Comparison of ENCODE assay signal across 21 cellular contexts in the genomic region with DNA sequence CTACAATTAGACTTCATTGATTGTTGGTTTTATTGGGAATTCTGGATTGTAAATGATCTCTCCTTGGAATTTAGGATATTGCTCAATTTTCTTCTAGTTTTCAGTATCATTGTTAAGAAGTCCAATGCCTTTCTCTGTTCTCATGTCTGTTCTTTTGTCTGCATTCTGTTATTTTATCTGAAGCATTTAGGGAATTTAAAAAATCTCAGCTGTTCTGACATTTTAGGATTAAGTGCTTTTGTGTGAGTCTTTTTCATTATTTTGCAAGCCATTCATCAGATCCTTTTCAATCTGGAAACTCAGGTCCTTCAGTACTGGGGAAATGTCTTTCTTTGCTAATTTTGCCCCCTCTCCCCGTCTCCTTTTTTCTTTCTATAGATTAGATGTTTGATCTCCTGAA. TPM values are rescaled to one million over a fixed set of nuclear protein-coding genes. Genes with fewer than 3 reads are reported as not detected.
DNase-seq lines count a peak whose midpoint lies in the region; ATAC-seq and TF ChIP-seq lines count a peak whose summit lies in the region.
"Had no signal": no experiment of that assay in that cellular context is flagged by ENCODE, and none has a peak within 500 bp of the region (broad histone marks: within the 10 kb centered on the region; RNA-seq: fewer than 3 reads in every experiment).

No MANE protein-coding gene starts in this region.

- H3K36me3 Mint-ChIP-seq in WTC11 = peaks cover 8% of the 10 kb centered on the region
- no peaks in the 10 kb centered on the region for H3K36me3 Mint-ChIP-seq in progenitor cell of endocrine pancreas (ENCODE audit: insufficient read depth)

- CTCF ChIA-PET in WTC11 (lab: Charles Lee) = no interaction called here

- H3K4me1 Mint-ChIP-seq in WTC11 (peaks cover 25% of the 10 kb centered on the region), progenitor cell of endocrine pancreas (ENCODE audit: low read depth) (peaks cover 28% of the 10 kb centered on the region)

- H3K27ac Mint-ChIP-seq in WTC11 (peak overlapping the region; percentile 12; the same call in 1 of the 2 replicates), progenitor cell of endocrine pancreas (peak overlapping the region; percentile 91)

- TF ChIP-seq CTCF in WTC11 (IDR thresholded peaks at IDR 0.05) = no peak
- TF ChIP-seq CTCF in fibroblast of pulmonary artery (IDR thresholded peaks at IDR 0.05; ENCODE audit: low read length, missing control alignments) = no peak
- no peak for TF ChIP-seq CTCF in progenitor cell of endocrine pancreas (IDR thresholded peaks at IDR 0.05; ENCODE audit: unreplicated experiment)

- no peak overlapping the region for H3K4me3 ChIP-seq in fibroblast of pulmonary artery (replicated peaks; ENCODE audit: low read depth, low read length)
- H3K4me3 ChIP-seq: left ventricle myocardium inferior, right atrium auricular region, SJCRH30 had no signal

- H3K27me3 Mint-ChIP-seq in WTC11 (ENCODE audit: low read depth) (no peaks in the 10 kb centered on the region), progenitor cell of endocrine pancreas (no peaks in the 10 kb centered on the region)

- H3K9me3 Mint-ChIP-seq in WTC11 (peaks cover 10% of the 10 kb centered on the region), progenitor cell of endocrine pancreas (ENCODE audit: low read depth) (peaks cover 5% of the 10 kb centered on the region)

- no peak overlapping the region for H3K4me3 Mint-ChIP-seq in WTC11
- H3K4me3 Mint-ChIP-seq in progenitor cell of endocrine pancreas (ENCODE audit: low read depth) = no peak overlapping the region

- DNase-seq in EH (ENCODE audit: low read depth) (peak; percentile 44), WTC11 (ENCODE audit: low spot score) (no peak), fibroblast of pulmonary artery (ENCODE audit: low read depth) (peak; percentile 82), progenitor cell of endocrine pancreas (ENCODE audit: low spot score, unreplicated experiment) (no peak), SIG-M5 treated with dmso at 0.1 percent for 504 hours (lab: John Stamatoyannopoulos, UW; ENCODE audit: unreplicated experiment) (no peak)
- DNase-seq: ACHN; activated CD4-positive, alpha-beta T cell treated with anti-CD3 and anti-CD28 coated beads, Interleukin-2, amount 50 U/mL, for 1 hour; amygdala; central memory CD4-positive, alpha-beta T cell; KBM-7; left ventricle myocardium inferior; NCI-H1694 treated with DMSO at 0.1 percent for 48 hours; NCI-H345; SJCRH30; stimulated activated CD4-positive, alpha-beta T cell treated with anti-CD3 and anti-CD28 coated beads, Interleukin-15, amount 100 ng/mL, for 24 hours; substantia nigra; T-helper 2 cell had no signal

- POLR2A ChIA-PET in WTC11 (lab: Charles Lee) = no interaction called here

- no peak for ATAC-seq in WTC11
- ATAC-seq in HG03521 (IDR thresholded peaks at IDR 0.05; ENCODE audit: unreplicated experiment) = no peak
- ATAC-seq in HG02973 (IDR thresholded peaks at IDR 0.05; ENCODE audit: unreplicated experiment) = no peak
- no peak for ATAC-seq in GM19395 (IDR thresholded peaks at IDR 0.05; ENCODE audit: unreplicated experiment)

TF ChIP-seq in WTC11, 78 proteins besides CTCF, POLR2A, EP300 and RAD21 (continues in another document):
- no peak for TF ChIP-seq ATF2 (CRISPR knock-in tag; IDR thresholded peaks at IDR 0.05; ENCODE audit: borderline replicate concordance, low read depth)
- no peak for TF ChIP-seq RORB (CRISPR knock-in tag; IDR thresholded peaks at IDR 0.05)
- TF ChIP-seq, protein P1, sequence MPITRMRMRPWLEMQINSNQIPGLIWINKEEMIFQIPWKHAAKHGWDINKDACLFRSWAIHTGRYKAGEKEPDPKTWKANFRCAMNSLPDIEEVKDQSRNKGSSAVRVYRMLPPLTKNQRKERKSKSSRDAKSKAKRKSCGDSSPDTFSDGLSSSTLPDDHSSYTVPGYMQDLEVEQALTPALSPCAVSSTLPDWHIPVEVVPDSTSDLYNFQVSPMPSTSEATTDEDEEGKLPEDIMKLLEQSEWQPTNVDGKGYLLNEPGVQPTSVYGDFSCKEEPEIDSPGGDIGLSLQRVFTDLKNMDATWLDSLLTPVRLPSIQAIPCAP (CRISPR knock-in tag; IDR thresholded peaks at IDR 0.05) = no peak
- no peak for TF ChIP-seq ETV6 (CRISPR knock-in tag; IDR thresholded peaks at IDR 0.05)
- no peak for TF ChIP-seq ZSCAN18 (CRISPR knock-in tag; IDR thresholded peaks at IDR 0.05)
- TF ChIP-seq TCF7 (CRISPR knock-in tag; IDR thresholded peaks at IDR 0.05; ENCODE audit: low read depth) = no peak
- TF ChIP-seq GABPB1 (CRISPR knock-in tag; IDR thresholded peaks at IDR 0.05) = no peak
- TF ChIP-seq JUN (CRISPR knock-in tag; IDR thresholded peaks at IDR 0.05) = no peak
- TF ChIP-seq ZNF425 (CRISPR knock-in tag; conservative IDR thresholded peaks at IDR 0.05) = no peak
- no peak for TF ChIP-seq EMX1 (CRISPR knock-in tag; IDR thresholded peaks at IDR 0.05)
- no peak for TF ChIP-seq HMGXB4 (CRISPR knock-in tag; IDR thresholded peaks at IDR 0.05)
- TF ChIP-seq SMAD4 (CRISPR knock-in tag; IDR thresholded peaks at IDR 0.05) = no peak
- TF ChIP-seq E2F1 (CRISPR knock-in tag; IDR thresholded peaks at IDR 0.05) = no peak
- TF ChIP-seq ZNF121 (CRISPR knock-in tag; IDR thresholded peaks at IDR 0.05) = no peak

RNA-seq across cellular contexts. Expression of gene FER, which starts 4.4 kb away (rescaled TPM):
- 13.6 to 16.2 TPM (median 13.8 TPM) in 3 replicates for total RNA-seq in WTC11 (2021)
- 31.0 and 34.8 TPM in 2 replicates for total RNA-seq in progenitor cell of endocrine pancreas

Comparison
In these comparisons a context has a peak if more than half of its experiments do, and no peak if none do; other contexts are left out.
1. DNase-seq: peak in EH (single experiment) and fibroblast of pulmonary artery (single experiment); none in WTC11 (single experiment), progenitor cell of endocrine pancreas (single experiment) and SIG-M5 treated with dmso at 0.1 percent for 504 hours (single experiment).